ENCODE assay signal across 1 cellular context in the genomic region with DNA sequence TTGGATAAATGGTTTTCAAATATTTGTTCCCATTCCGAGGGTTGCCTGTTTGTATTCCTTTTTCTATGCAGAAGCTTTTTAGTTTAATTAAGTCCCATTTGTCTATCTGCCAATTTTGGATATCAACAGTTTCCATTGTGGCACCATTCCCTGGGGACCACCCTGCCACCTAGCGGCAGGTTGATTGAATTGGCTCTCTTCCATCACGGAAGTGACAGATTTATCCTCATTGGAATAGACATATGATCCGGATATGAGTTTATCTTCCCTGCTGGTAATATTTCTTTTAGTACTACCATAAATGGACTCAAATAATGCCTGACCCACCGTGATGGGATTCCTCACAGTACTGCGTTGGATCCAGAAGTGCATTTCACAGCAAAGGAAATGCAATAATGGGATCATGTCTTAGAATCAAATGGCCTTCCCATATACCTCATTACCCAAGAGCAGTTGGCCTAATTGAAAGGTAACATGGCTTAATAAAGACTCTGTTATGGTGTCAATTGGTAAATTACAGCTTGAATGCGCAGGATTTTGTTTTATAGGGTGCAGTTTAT.
A peak's percentile ranks its signal among the peaks of the same experiment; 100 is the strongest.
TF ChIP-seq lines count a peak whose summit lies in the region.

No MANE protein-coding gene starts in this region.

TF ChIP-seq in HepG2, 621 proteins besides CTCF, POLR2A, EP300 and RAD21 (continued from another document):
- TF ChIP-seq, protein P1, sequence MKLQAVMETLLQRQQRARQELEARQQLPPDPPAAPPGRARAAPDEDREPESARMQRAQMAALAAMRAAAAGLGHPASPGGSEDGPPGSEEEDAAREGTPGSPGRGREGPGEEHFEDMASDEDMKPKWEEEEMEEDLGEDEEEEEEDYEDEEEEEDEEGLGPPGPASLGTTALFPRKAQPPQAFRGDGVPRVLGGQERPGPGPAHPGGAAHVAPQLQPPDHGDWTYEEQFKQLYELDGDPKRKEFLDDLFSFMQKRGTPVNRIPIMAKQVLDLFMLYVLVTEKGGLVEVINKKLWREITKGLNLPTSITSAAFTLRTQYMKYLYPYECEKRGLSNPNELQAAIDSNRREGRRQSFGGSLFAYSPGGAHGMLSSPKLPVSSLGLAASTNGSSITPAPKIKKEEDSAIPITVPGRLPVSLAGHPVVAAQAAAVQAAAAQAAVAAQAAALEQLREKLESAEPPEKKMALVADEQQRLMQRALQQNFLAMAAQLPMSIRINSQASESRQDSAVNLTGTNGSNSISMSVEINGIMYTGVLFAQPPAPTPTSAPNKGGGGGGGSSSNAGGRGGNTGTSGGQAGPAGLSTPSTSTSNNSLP (IDR thresholded peaks at IDR 0.05; ENCODE audit: low read depth, low read length) = 0 out of 2 replicates have a peak, but pooled peaks have one; percentile 47
- TF ChIP-seq GABPA (IDR thresholded peaks at IDR 0.05; ENCODE audit: low read depth, low read length) (0 out of 2 replicates have a peak, but pooled peaks have one; percentile 16), GABPA (CRISPR knock-in tag; IDR thresholded peaks at IDR 0.05; ENCODE audit: low read depth) (peak; percentile 55; the same call in 1 of the 2 replicates), SMC3 (IDR thresholded peaks at IDR 0.05; ENCODE audit: low read length) (peak; percentile 54; the same call in 1 of the 2 replicates), ELF3 (CRISPR knock-in tag; IDR thresholded peaks at IDR 0.05) (peak; percentile 42; the same call in 1 of the 2 replicates), ZFP82 (CRISPR knock-in tag; IDR thresholded peaks at IDR 0.05; ENCODE audit: borderline replicate concordance) (no peak), GABPB1 (CRISPR knock-in tag; IDR thresholded peaks at IDR 0.05) (peak; percentile 24; the same call in 1 of the 2 replicates)
- TF ChIP-seq, protein P2, sequence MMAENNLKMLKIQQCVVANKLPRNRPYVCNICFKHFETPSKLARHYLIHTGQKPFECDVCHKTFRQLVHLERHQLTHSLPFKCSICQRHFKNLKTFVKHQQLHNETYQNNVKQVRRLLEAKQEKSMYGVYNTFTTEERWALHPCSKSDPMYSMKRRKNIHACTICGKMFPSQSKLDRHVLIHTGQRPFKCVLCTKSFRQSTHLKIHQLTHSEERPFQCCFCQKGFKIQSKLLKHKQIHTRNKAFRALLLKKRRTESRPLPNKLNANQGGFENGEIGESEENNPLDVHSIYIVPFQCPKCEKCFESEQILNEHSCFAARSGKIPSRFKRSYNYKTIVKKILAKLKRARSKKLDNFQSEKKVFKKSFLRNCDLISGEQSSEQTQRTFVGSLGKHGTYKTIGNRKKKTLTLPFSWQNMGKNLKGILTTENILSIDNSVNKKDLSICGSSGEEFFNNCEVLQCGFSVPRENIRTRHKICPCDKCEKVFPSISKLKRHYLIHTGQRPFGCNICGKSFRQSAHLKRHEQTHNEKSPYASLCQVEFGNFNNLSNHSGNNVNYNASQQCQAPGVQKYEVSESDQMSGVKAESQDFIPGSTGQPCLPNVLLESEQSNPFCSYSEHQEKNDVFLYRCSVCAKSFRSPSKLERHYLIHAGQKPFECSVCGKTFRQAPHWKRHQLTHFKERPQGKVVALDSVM (CRISPR knock-in tag; IDR thresholded peaks at IDR 0.05) = no peak
- TF ChIP-seq, protein P3, sequence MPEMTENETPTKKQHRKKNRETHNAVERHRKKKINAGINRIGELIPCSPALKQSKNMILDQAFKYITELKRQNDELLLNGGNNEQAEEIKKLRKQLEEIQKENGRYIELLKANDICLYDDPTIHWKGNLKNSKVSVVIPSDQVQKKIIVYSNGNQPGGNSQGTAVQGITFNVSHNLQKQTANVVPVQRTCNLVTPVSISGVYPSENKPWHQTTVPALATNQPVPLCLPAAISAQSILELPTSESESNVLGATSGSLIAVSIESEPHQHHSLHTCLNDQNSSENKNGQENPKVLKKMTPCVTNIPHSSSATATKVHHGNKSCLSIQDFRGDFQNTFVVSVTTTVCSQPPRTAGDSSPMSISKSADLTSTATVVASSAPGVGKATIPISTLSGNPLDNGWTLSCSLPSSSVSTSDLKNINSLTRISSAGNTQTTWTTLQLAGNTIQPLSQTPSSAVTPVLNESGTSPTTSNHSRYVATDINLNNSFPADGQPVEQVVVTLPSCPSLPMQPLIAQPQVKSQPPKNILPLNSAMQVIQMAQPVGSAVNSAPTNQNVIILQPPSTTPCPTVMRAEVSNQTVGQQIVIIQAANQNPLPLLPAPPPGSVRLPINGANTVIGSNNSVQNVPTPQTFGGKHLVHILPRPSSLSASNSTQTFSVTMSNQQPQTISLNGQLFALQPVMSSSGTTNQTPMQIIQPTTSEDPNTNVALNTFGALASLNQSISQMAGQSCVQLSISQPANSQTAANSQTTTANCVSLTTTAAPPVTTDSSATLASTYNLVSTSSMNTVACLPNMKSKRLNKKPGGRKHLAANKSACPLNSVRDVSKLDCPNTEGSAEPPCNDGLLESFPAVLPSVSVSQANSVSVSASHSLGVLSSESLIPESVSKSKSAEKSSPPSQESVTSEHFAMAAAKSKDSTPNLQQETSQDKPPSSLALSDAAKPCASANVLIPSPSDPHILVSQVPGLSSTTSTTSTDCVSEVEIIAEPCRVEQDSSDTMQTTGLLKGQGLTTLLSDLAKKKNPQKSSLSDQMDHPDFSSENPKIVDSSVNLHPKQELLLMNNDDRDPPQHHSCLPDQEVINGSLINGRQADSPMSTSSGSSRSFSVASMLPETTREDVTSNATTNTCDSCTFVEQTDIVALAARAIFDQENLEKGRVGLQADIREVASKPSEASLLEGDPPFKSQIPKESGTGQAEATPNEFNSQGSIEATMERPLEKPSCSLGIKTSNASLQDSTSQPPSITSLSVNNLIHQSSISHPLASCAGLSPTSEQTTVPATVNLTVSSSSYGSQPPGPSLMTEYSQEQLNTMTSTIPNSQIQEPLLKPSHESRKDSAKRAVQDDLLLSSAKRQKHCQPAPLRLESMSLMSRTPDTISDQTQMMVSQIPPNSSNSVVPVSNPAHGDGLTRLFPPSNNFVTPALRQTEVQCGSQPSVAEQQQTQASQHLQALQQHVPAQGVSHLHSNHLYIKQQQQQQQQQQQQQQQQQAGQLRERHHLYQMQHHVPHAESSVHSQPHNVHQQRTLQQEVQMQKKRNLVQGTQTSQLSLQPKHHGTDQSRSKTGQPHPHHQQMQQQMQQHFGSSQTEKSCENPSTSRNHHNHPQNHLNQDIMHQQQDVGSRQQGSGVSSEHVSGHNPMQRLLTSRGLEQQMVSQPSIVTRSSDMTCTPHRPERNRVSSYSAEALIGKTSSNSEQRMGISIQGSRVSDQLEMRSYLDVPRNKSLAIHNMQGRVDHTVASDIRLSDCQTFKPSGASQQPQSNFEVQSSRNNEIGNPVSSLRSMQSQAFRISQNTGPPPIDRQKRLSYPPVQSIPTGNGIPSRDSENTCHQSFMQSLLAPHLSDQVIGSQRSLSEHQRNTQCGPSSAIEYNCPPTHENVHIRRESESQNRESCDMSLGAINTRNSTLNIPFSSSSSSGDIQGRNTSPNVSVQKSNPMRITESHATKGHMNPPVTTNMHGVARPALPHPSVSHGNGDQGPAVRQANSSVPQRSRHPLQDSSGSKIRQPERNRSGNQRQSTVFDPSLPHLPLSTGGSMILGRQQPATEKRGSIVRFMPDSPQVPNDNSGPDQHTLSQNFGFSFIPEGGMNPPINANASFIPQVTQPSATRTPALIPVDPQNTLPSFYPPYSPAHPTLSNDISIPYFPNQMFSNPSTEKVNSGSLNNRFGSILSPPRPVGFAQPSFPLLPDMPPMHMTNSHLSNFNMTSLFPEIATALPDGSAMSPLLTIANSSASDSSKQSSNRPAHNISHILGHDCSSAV (CRISPR knock-in tag; IDR thresholded peaks at IDR 0.05; ENCODE audit: borderline replicate concordance) = no peak
